13 cellular contexts compared by ENCODE assay signal in the genomic region with DNA sequence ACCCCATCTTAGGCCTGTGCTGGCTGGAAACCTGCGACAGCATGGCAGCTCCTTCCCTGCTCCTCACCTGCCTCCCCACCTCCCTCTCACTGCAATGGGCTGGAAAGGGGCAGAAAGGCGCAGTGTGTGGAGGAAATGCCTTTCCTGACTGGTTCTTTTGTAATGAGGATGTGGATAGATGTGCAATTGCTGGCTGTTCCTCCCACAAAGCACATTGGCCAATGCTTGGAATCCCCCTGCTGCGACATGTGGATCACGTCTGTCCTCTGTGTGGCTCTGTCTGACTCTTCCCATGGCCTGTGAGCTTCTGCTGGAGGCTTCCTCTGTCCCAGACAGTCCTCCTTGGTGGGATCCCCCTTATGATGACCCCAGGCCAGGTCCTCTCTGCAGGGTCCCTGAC.
"Had no signal": no experiment of that assay in that cellular context is flagged by ENCODE, and none has a peak within 500 bp of the region (broad histone marks: within the 10 kb centered on the region; RNA-seq: fewer than 3 reads in every experiment).

No MANE protein-coding gene starts in this region.

- H3K27ac ChIP-seq: cardiac muscle cell, colonic mucosa, heart right ventricle, tibial artery had no signal

- H3K4me3 Mint-ChIP-seq: activated CD4-positive, alpha-beta memory T cell treated with anti-CD3 and anti-CD28 coated beads, Interleukin-2, amount 10 ng/mL, durations not matched to agents 7 days and 5 days; activated naive CD4-positive, alpha-beta T cell treated with anti-CD3 and anti-CD28 coated beads for 36 hours; mesothelial cell of epicardium; T-helper 1 cell treated with Interleukin-12 subunit alpha and Interleukin-12 subunit beta and Interleukin-4 antibody, amounts not matched to agents 30 μg/mL and 1 μg/mL, for 36 hours had no signal

- H3K27ac Mint-ChIP-seq: activated CD4-positive, alpha-beta memory T cell treated with anti-CD3 and anti-CD28 coated beads, Interleukin-2, amount 10 ng/mL, durations not matched to agents 7 days and 5 days; activated naive CD4-positive, alpha-beta T cell treated with anti-CD3 and anti-CD28 coated beads for 36 hours; mesothelial cell of epicardium; T-helper 1 cell treated with Interleukin-12 subunit alpha and Interleukin-12 subunit beta and Interleukin-4 antibody, amounts not matched to agents 30 μg/mL and 1 μg/mL, for 36 hours had no signal

- H3K27me3 Mint-ChIP-seq: activated CD4-positive, alpha-beta memory T cell treated with anti-CD3 and anti-CD28 coated beads, Interleukin-2, amount 10 ng/mL, durations not matched to agents 7 days and 5 days had no signal

- DNase-seq: activated CD4-positive, alpha-beta memory T cell treated with anti-CD3 and anti-CD28 coated beads, Interleukin-2, amount 10 ng/mL, durations not matched to agents 7 days and 5 days; activated naive CD4-positive, alpha-beta T cell treated with anti-CD3 and anti-CD28 coated beads for 36 hours; colonic mucosa; effector CD4-positive, alpha-beta T cell; heart right ventricle; posterior cingulate gyrus; right cardiac atrium; small intestine; tibial artery had no signal

- H3K4me1 Mint-ChIP-seq: mesothelial cell of epicardium had no signal

- H3K36me3 ChIP-seq: cardiac muscle cell, colonic mucosa, heart right ventricle, tibial artery had no signal

- H3K9me3 ChIP-seq: colonic mucosa had no signal

- H3K4me3 ChIP-seq: cardiac muscle cell, colonic mucosa, heart right ventricle, tibial artery had no signal

- ATAC-seq: activated CD4-positive, CD25-positive, alpha-beta regulatory T cell treated with anti-CD3 and anti-CD28 coated beads, Interleukin-2, amount 50 U/mL, for 24 hours; right cardiac atrium had no signal

- H3K4me1 ChIP-seq: colonic mucosa, tibial artery had no signal
